ENCODE assay signal across 8 cellular contexts in the genomic region with DNA sequence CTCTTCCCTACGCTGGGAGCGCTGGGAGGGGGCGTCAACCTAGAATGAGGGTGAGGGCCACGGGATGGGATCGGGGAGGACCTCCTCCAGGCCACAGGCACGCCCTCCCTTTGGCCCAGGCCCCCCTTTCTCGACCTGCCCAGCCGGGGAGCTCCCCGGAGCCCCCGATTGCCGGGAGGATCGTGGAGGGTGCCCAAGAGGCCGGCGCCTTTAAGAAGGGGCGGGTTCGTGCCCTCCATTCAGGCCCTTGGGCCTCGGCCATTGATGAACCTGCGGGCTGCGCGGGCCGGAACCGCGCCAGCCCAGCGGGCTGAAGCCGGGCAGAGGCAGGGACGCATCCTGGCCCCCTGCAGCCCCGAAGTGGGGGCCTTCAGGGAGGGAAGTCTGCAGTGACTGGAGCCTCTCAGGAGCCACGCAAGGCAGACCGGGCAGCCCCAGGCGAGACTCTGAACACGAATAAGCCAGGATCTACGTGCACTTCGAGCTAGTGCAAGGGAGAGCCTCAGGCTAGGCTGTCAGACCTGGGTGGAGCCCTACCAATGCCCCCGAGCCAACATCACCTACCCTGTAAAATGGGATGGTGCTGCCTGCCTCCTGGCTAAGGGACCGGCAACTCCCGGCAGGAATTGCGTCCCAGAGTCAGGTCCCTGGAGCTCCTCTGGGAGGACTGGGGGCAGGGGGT. TPM values are rescaled to one million over a fixed set of nuclear protein-coding genes. Genes with fewer than 3 reads are reported as not detected.
DNase-seq lines count a peak whose midpoint lies in the region; ATAC-seq and TF ChIP-seq lines count a peak whose summit lies in the region.

No MANE protein-coding gene starts in this region.

- no peak for TF ChIP-seq CTCF in GM12865 (IDR thresholded peaks at IDR 0.05; ENCODE audit: insufficient read depth, low read depth, low read length, missing control alignments)
- no peak for TF ChIP-seq CTCF in smooth muscle cell (IDR thresholded peaks at IDR 0.05; ENCODE audit: borderline replicate concordance, insufficient read depth, poor library complexity, severe bottlenecking)

- peak; percentile 59 for DNase-seq in ACHN
- DNase-seq in GM12865 (ENCODE audit: low read depth): peak; percentile 70
- DNase-seq in NCI-H2227 (lab: John Stamatoyannopoulos, UW; ENCODE audit: unreplicated experiment): peak; percentile 70
- peak; percentile 49 for DNase-seq in astrocyte of the hippocampus (ENCODE audit: low read depth, low spot score)
- DNase-seq in iPS-NIHi7 (ENCODE audit: extremely low spot score): peak; percentile 35
- peak; percentile 16 for DNase-seq in smooth muscle cell (lab: John Stamatoyannopoulos, UW; ENCODE audit: unreplicated experiment)

- H3K4me2 ChIP-seq in smooth muscle cell: peak overlapping the region; percentile 99

- peak overlapping the region; percentile 62 for H3K9ac ChIP-seq in smooth muscle cell (ENCODE audit: low read depth)

- no peaks in the 10 kb centered on the region for H3K79me2 ChIP-seq in smooth muscle cell (ENCODE audit: low read depth)

- H3K9me3 ChIP-seq in smooth muscle cell (replicated peaks; ENCODE audit: low read depth): no peaks in the 10 kb centered on the region

- no peak overlapping the region for H3K27ac ChIP-seq in smooth muscle cell (ENCODE audit: low read depth)

- WGBS in smooth muscle cell (ENCODE audit: low lambda C conversion rate): 4% methylated on average over 31 of the region's 37 CpGs

- in situ Hi-C loops in ACHN (cut with HindIII; ENCODE audit: low pct_ligation_motif_present, low pct_unique_long_range_greater_than_20kb, low sequenced_read_pairs): no loop called here

- no peaks in the 10 kb centered on the region for H3K36me3 ChIP-seq in smooth muscle cell (ENCODE audit: low read depth)

- H3K4me3 ChIP-seq in GM12865 (ENCODE audit: low read depth, low read length) (peak overlapping the region; percentile 80), smooth muscle cell (peak overlapping the region; percentile 87)

- H3K27me3 ChIP-seq in smooth muscle cell (ENCODE audit: low read depth): no peaks in the 10 kb centered on the region

- H4K20me1 ChIP-seq in smooth muscle cell (ENCODE audit: low read depth): peaks cover 38% of the 10 kb centered on the region

- no peak for ATAC-seq in GM21576 (IDR thresholded peaks at IDR 0.05; ENCODE audit: unreplicated experiment)
- no peak for ATAC-seq in GM18909 (IDR thresholded peaks at IDR 0.05; ENCODE audit: poor library complexity, unreplicated experiment)

- no peak overlapping the region for H2AFZ ChIP-seq in smooth muscle cell (ENCODE audit: low read depth)

- H3F3A ChIP-seq in smooth muscle cell (ENCODE audit: low read depth): no peaks in the 10 kb centered on the region

- peaks cover 17% of the 10 kb centered on the region for H3K4me1 ChIP-seq in smooth muscle cell (ENCODE audit: low read depth)

RNA-seq across cellular contexts. Expression of gene SH2B2, which starts 0.9 kb away (rescaled TPM):
- total RNA-seq in smooth muscle cell: 6.3 and 8.2 TPM in 2 replicates
- polyA plus RNA-seq in smooth muscle cell: 12.4 and 14.6 TPM in 2 replicates

Comparison
In these comparisons a context has a peak if more than half of its experiments do, and no peak if none do; other contexts are left out.
1. DNase-seq: peak in every context shown above with its lines; median percentile 70 in GM12865; 70 in NCI-H2227; 59 in ACHN; 49 in astrocyte of the hippocampus; 35 in iPS-NIHi7; 16 in smooth muscle cell.